In genomic region chr1:173473599-173474011, GRCh38 we compare ENCODE assay signal across 10 cellular contexts. TPM values are rescaled to one million over a fixed set of nuclear protein-coding genes. Genes with fewer than 3 reads are reported as not detected.
DNase-seq lines count a peak whose midpoint lies in the region; ATAC-seq and TF ChIP-seq lines count a peak whose summit lies in the region.
"Had no signal": no experiment of that assay in that cellular context is flagged by ENCODE, and none has a peak within 500 bp of the region (broad histone marks: within the 10 kb centered on the region; RNA-seq: fewer than 3 reads in every experiment).

No MANE protein-coding gene starts in this region.

- H3K4me1 Mint-ChIP-seq in CD8-positive, alpha-beta memory T cell: peaks cover 44 to 60% (median 60%) of the 10 kb centered on the region in 3 donors

- ATAC-seq in HG03354 (IDR thresholded peaks at IDR 0.05; ENCODE audit: poor library complexity, severe bottlenecking, unreplicated experiment): no peak
- ATAC-seq: activated naive CD4-positive, alpha-beta T cell treated with anti-CD3 and anti-CD28 coated beads, Interleukin-2, amount 50 U/mL, for 72 hours had no signal

- CTCF ChIA-PET in CD8-positive, alpha-beta memory T cell (lab: Charles Lee): no interaction called here

- H3K9me3 Mint-ChIP-seq in CD8-positive, alpha-beta memory T cell: peaks cover 7 to 24% (median 20%) of the 10 kb centered on the region in 5 donors

- no peak for TF ChIP-seq CTCF in VCaP (conservative IDR thresholded peaks at IDR 0.05)
- TF ChIP-seq CTCF in fibroblast of villous mesenchyme (IDR thresholded peaks at IDR 0.05; ENCODE audit: insufficient read depth, low read depth, low read length): no peak
- no peak for TF ChIP-seq CTCF in thyroid gland (IDR thresholded peaks at IDR 0.05)

- H3K27ac ChIP-seq in VCaP: peak overlapping the region; percentile 93
- no peak overlapping the region for H3K27ac ChIP-seq in thyroid gland
- no peak overlapping the region for H3K27ac ChIP-seq in CD8-positive, alpha-beta memory T cell (ENCODE audit: low read depth, low read length)

- DNase-seq in GM03348 (ENCODE audit: low spot score) (peak; percentile 53), fibroblast of villous mesenchyme (ENCODE audit: low read depth) (peak; percentile 73), thyroid gland (no peak), NCI-H1930 (lab: John Stamatoyannopoulos, UW) (no peak)
- DNase-seq in CD8-positive, alpha-beta memory T cell: no peak

- POLR2A ChIA-PET in CD8-positive, alpha-beta memory T cell (lab: Charles Lee): no interaction called here

- H3K27me3 ChIP-seq in skeletal muscle satellite cell (ENCODE audit: control insufficient read depth, insufficient read depth, low read length): no peaks in the 10 kb centered on the region
- no peaks in the 10 kb centered on the region for H3K27me3 ChIP-seq in thyroid gland
- no peaks in the 10 kb centered on the region for H3K27me3 ChIP-seq in CD8-positive, alpha-beta memory T cell (ENCODE audit: insufficient read depth, low read length, poor library complexity, severe bottlenecking)

- TF ChIP-seq POLR2A in thyroid gland (IDR thresholded peaks at IDR 0.05): no peak

- no peaks in the 10 kb centered on the region for H3K27me3 Mint-ChIP-seq in CD8-positive, alpha-beta memory T cell

- peak overlapping the region; percentile 69 for H3K4me2 ChIP-seq in skeletal muscle satellite cell (ENCODE audit: low read length)

- H3K4me1 ChIP-seq in skeletal muscle satellite cell (ENCODE audit: control insufficient read depth, insufficient read depth, low read length) (peaks cover 39% of the 10 kb centered on the region), thyroid gland (peaks cover 13% of the 10 kb centered on the region in 2 donors)
- peaks cover 30% of the 10 kb centered on the region for H3K4me1 ChIP-seq in CD8-positive, alpha-beta memory T cell (ENCODE audit: insufficient read depth, low read length)

- peak overlapping the region; percentile 41 for H3K9ac ChIP-seq in skeletal muscle satellite cell (ENCODE audit: low read depth, low read length)

- WGBS in thyroid gland, 2 donors: 80 to 87% methylated on average over 2 of the region's 2 CpGs

- H3K36me3 Mint-ChIP-seq in CD8-positive, alpha-beta memory T cell: peaks cover 23 to 51% (median 35%) of the 10 kb centered on the region in 3 donors

- H3K9me3 ChIP-seq in skeletal muscle satellite cell (replicated peaks; ENCODE audit: low read length): no peaks in the 10 kb centered on the region
- no peaks in the 10 kb centered on the region for H3K9me3 ChIP-seq in thyroid gland
- peaks cover 5% of the 10 kb centered on the region for H3K9me3 ChIP-seq in CD8-positive, alpha-beta memory T cell (ENCODE audit: low read length)

- no peaks in the 10 kb centered on the region for H3K36me3 ChIP-seq in skeletal muscle satellite cell (ENCODE audit: insufficient read depth, low read length)
- no peaks in the 10 kb centered on the region for H3K36me3 ChIP-seq in thyroid gland
- peaks cover 5% of the 10 kb centered on the region for H3K36me3 ChIP-seq in CD8-positive, alpha-beta memory T cell (ENCODE audit: insufficient read depth, low read length)

- intact Hi-C loops in thyroid gland (cut with DNase I): loop anchor here (5.0 kb wide), 1 partner anchor 41 kb away; no protein-coding TSS in a partner anchor

- H3K4me3 ChIP-seq in fibroblast of villous mesenchyme (ENCODE audit: low read depth, low read length) (peak overlapping the region; percentile 9), skeletal muscle satellite cell (ENCODE audit: low read length) (peak overlapping the region; percentile 29), thyroid gland (replicated peaks in 1 of 3) (no peak overlapping the region)
- no peak overlapping the region for H3K4me3 ChIP-seq in CD8-positive, alpha-beta memory T cell (ENCODE audit: low read length)

- H3K4me3 Mint-ChIP-seq in CD8-positive, alpha-beta memory T cell: peak overlapping the region in 3 of 7 donors; percentile 26 to 90 (median 30)
- H3K4me3 Mint-ChIP-seq: T-helper 2 cell treated with Interferon-gamma antibody and Interleukin-4, amounts not matched to agents 5 μg/mL and 100 μg/mL, for 36 hours had no signal

- peak overlapping the region in 3 of 8 donors; percentile 15 to 49 (median 45) for H3K27ac Mint-ChIP-seq in CD8-positive, alpha-beta memory T cell
- H3K27ac Mint-ChIP-seq: T-helper 2 cell treated with Interferon-gamma antibody and Interleukin-4, amounts not matched to agents 5 μg/mL and 100 μg/mL, for 36 hours had no signal

RNA-seq across cellular contexts. Expression of gene PRDX6, which starts 3.5 kb away (rescaled TPM):
- total RNA-seq in fibroblast of villous mesenchyme (356 and 611 TPM in 2 replicates), thyroid gland (100 to 1,000 TPM; 161 to 301 (median 233) TPM)
- 231 and 249 TPM in 2 replicates for total RNA-seq in skeletal muscle satellite cell (2012; rRNA removed)
- 100 to 1,000 TPM; 134 to 140 TPM for total RNA-seq in CD8-positive, alpha-beta memory T cell
- 159 TPM for polyA plus RNA-seq in CD8-positive, alpha-beta memory T cell

Comparison
In these comparisons a context has a peak if more than half of its experiments do, and no peak if none do; other contexts are left out.
1. DNase-seq: peak in GM03348 (single experiment) and fibroblast of villous mesenchyme (single experiment); none in thyroid gland (0 of 2), NCI-H1930 (0 of 2) and CD8-positive, alpha-beta memory T cell (0 of 5).
2. H3K4me3 ChIP-seq: peak in fibroblast of villous mesenchyme (single experiment) and skeletal muscle satellite cell (single experiment); none in thyroid gland (0 of 3) and CD8-positive, alpha-beta memory T cell (single experiment).